ENCODE assay signal across 8 cellular contexts in genomic region chr19:17303167-17303939, GRCh38. TPM values are rescaled to one million over a fixed set of nuclear protein-coding genes. Genes with fewer than 3 reads are reported as not detected.
DNase-seq lines count a peak whose midpoint lies in the region; FAIRE-seq and TF ChIP-seq lines count a peak whose summit lies in the region.

Gene ABHD8 (minus strand): TSS chr19:17303425. CDS start chr19:17301616, 1,809 bp downstream.

- H4K20me1 ChIP-seq in MM.1S (ENCODE audit: insufficient read depth, low read length) = no peaks in the 10 kb centered on the region

- H3K36me3 ChIP-seq in ES-I3 (ENCODE audit: insufficient read depth, low read length) = peaks cover 2% of the 10 kb centered on the region; the same call in 1 of the 2 replicates
- no peaks in the 10 kb centered on the region for H3K36me3 ChIP-seq in MM.1S (replicated peaks; ENCODE audit: insufficient read depth, low read length)
- H3K36me3 ChIP-seq in SJSA1 = no peaks in the 10 kb centered on the region
- H3K36me3 ChIP-seq in neuronal stem cell (replicated peaks in 1 of 2; ENCODE audit: control insufficient read depth in 2 of 2, insufficient read depth in 2 of 2, low read length in 2 of 2) = peaks cover 2 to 13% of the 10 kb centered on the region in 2 donors

- H3K79me2 ChIP-seq in MM.1S (ENCODE audit: low read length) = peaks cover 20% of the 10 kb centered on the region

- H3K18ac ChIP-seq in neuronal stem cell (ENCODE audit: low read length) = peak within 1 kb of the TSS; percentile 98

- H3K4ac ChIP-seq in neuronal stem cell (ENCODE audit: low read length) = no peak within 1 kb of the TSS

- H2BK12ac ChIP-seq in neuronal stem cell (ENCODE audit: low read length) = no peak within 1 kb of the TSS

- H3K9me2 ChIP-seq in MM.1S (replicated peaks; ENCODE audit: insufficient read depth, low read length) = no peaks in the 10 kb centered on the region

- H3K14ac ChIP-seq in neuronal stem cell (ENCODE audit: low read length) = peak within 1 kb of the TSS; percentile 63

- peaks cover 7% of the 10 kb centered on the region; the same call in 1 of the 2 replicates for H3K4me1 ChIP-seq in ES-I3 (ENCODE audit: insufficient read depth, low read length)
- H3K4me1 ChIP-seq in MM.1S (ENCODE audit: low read length) = peaks cover 17% of the 10 kb centered on the region
- H3K4me1 ChIP-seq in SJSA1 (replicated peaks) = peaks cover 11% of the 10 kb centered on the region
- H3K4me1 ChIP-seq in neuronal stem cell (ENCODE audit: control insufficient read depth in 2 of 2, insufficient read depth in 1 of 2, low read depth in 1 of 2, low read length in 2 of 2) = peaks cover 11 to 14% of the 10 kb centered on the region in 2 donors

- FAIRE-seq in H54 (lab: Jason Lieb, UNC) = peak; percentile 86
- FAIRE-seq in frontal cortex (lab: Jason Lieb, UNC) = no peak

- peak; percentile 92 for DNase-seq in H54 (ENCODE audit: insufficient read length, low spot score)
- peak; percentile 96 for DNase-seq in MM.1S
- DNase-seq in SJSA1 (ENCODE audit: low read depth in 1 of 2, low spot score in 2 of 2) = peak; percentile 81 to 95
- DNase-seq in activated naive CD4-positive, alpha-beta T cell treated with Interleukin-2 at 50 U/mL for 16 hours = peak; percentile 94
- peak; percentile 89 to 94 for DNase-seq in frontal cortex (ENCODE audit: low spot score in 2 of 2)
- DNase-seq in neuronal stem cell (ENCODE audit: low spot score) = peak; percentile 96
- peak; percentile 89 for DNase-seq in stromal cell of bone marrow (ENCODE audit: low read depth)

- peak; percentile 50 for TF ChIP-seq CTCF in MM.1S (IDR thresholded peaks at IDR 0.05; ENCODE audit: low read length)

- H2AFZ ChIP-seq in MM.1S (ENCODE audit: low read length) (peak within 1 kb of the TSS; percentile 87), neuronal stem cell (ENCODE audit: low read length) (peak within 1 kb of the TSS; percentile 87)

- H3K9me3 ChIP-seq in ES-I3 (ENCODE audit: control insufficient read depth, insufficient read depth, low read length) (no peaks in the 10 kb centered on the region; the same call in 1 of the 2 replicates), MM.1S (replicated peaks; ENCODE audit: insufficient read depth, low read length) (no peaks in the 10 kb centered on the region), SJSA1 (replicated peaks) (no peaks in the 10 kb centered on the region), neuronal stem cell (replicated peaks in 1 of 2; ENCODE audit: control insufficient read depth in 2 of 2, insufficient read depth in 1 of 2, low read depth in 1 of 2, low read length in 2 of 2) (peaks cover 0 to 2% of the 10 kb centered on the region in 2 donors)

- no peak within 1 kb of the TSS for H4K91ac ChIP-seq in neuronal stem cell (ENCODE audit: low read depth, low read length, poor library complexity)

- peaks cover 24% of the 10 kb centered on the region for H3F3A ChIP-seq in MM.1S (ENCODE audit: insufficient read depth, low read length)

- no CpG with 5 or more reads among the region's 52 CpGs for WGBS in neuronal stem cell (ENCODE audit: extremely low coverage in 2 of 2, insufficient read length in 2 of 2, insufficient replicate concordance in 1 of 2), 2 donors

- H2BK15ac ChIP-seq in neuronal stem cell (ENCODE audit: low read length) = peak within 1 kb of the TSS; percentile 86

- peak within 1 kb of the TSS; percentile 89 for H3K4me2 ChIP-seq in MM.1S (ENCODE audit: low read depth, low read length)
- peak within 1 kb of the TSS; percentile 94 for H3K4me2 ChIP-seq in neuronal stem cell (ENCODE audit: insufficient read depth, low read length, poor library complexity, severe bottlenecking)

- TF ChIP-seq POLR2A in H54 (IDR thresholded peaks at IDR 0.05; ENCODE audit: low read depth, low read length) = 0 out of 2 replicates have a peak, but pooled peaks have one; percentile 47

- H3K9ac ChIP-seq in ES-I3 (ENCODE audit: low read depth, low read length) (peak within 1 kb of the TSS; percentile 66), MM.1S (ENCODE audit: low read length) (peak within 1 kb of the TSS; percentile 72; the same call in 1 of the 2 replicates), neuronal stem cell (ENCODE audit: low read depth, low read length, poor library complexity) (peak within 1 kb of the TSS; percentile 89)

- no peak within 1 kb of the TSS for H4K8ac ChIP-seq in neuronal stem cell (ENCODE audit: low read depth, low read length)

- H2AK5ac ChIP-seq in neuronal stem cell (ENCODE audit: low read depth, low read length) = peak within 1 kb of the TSS; percentile 97

- H3K79me1 ChIP-seq in neuronal stem cell (ENCODE audit: low read depth, low read length) = peaks cover 4% of the 10 kb centered on the region

- H2BK120ac ChIP-seq in neuronal stem cell (ENCODE audit: low read depth, low read length) = peak within 1 kb of the TSS; percentile 65

- peak within 1 kb of the TSS; percentile 48 for H3K23ac ChIP-seq in neuronal stem cell (ENCODE audit: low read depth, low read length, poor library complexity)

- H3K27me3 ChIP-seq in MM.1S (replicated peaks; ENCODE audit: insufficient read depth, low read length) = no peaks in the 10 kb centered on the region
- H3K27me3 ChIP-seq in SJSA1 (replicated peaks) = no peaks in the 10 kb centered on the region
- no peaks in the 10 kb centered on the region for H3K27me3 ChIP-seq in neuronal stem cell (ENCODE audit: control insufficient read depth in 3 of 3, insufficient read depth in 3 of 3, low read depth in 1 of 3, low read length in 3 of 3)

- H2BK5ac ChIP-seq in neuronal stem cell (ENCODE audit: low read length) = peak within 1 kb of the TSS; percentile 98

- H3K27ac ChIP-seq in MM.1S (ENCODE audit: low read length) (no peak within 1 kb of the TSS), SJSA1 (no peak within 1 kb of the TSS), neuronal stem cell (replicated peaks; ENCODE audit: low read length) (no peak within 1 kb of the TSS)

- H3K4me3 ChIP-seq in MM.1S (ENCODE audit: low read length) (peak within 1 kb of the TSS; percentile 77), SJSA1 (peak within 1 kb of the TSS; percentile 41), neuronal stem cell (ENCODE audit: low read length in 2 of 2) (peak within 1 kb of the TSS; percentile 60 to 83)

RNA-seq across cellular contexts. Expression of gene ABHD8, which starts in this region (rescaled TPM):
- 2.3 and 5.2 TPM in 2 replicates for total RNA-seq in SJSA1 (2014; rRNA removed; shearing (Covaris generic))
- total RNA-seq in frontal cortex = 20.4 TPM
- 10.9 TPM for polyA plus RNA-seq in neuronal stem cell (2013, experiment 1 of 2)
- 10.5 TPM for polyA plus RNA-seq in neuronal stem cell (2013, experiment 2 of 2)
